In genomic region chr1:27321813-27322568, GRCh38 we compare ENCODE assay signal across 1 cellular context.
TF ChIP-seq lines count a peak whose summit lies in the region.

Gene TMEM222 (plus strand): TSS chr1:27322163. CDS start chr1:27322198, 35 bp downstream.

TF ChIP-seq in WTC11, 78 proteins besides CTCF, POLR2A, EP300 and RAD21 (continued from another document):
- TF ChIP-seq SMAD3 (CRISPR knock-in tag; IDR thresholded peaks at IDR 0.05; ENCODE audit: borderline replicate concordance) (peak; percentile 73), ZNF138 (CRISPR knock-in tag; conservative IDR thresholded peaks at IDR 0.05) (no peak), NFATC4 (CRISPR knock-in tag; IDR thresholded peaks at IDR 0.05) (no peak), CREM (CRISPR knock-in tag; IDR thresholded peaks at IDR 0.05) (peak; percentile 97), PRRX2 (CRISPR knock-in tag; IDR thresholded peaks at IDR 0.05) (no peak), EMX1 (CRISPR knock-in tag; IDR thresholded peaks at IDR 0.05) (0 out of 2 replicates have a peak, but pooled peaks have one; percentile 34), SP1 (CRISPR knock-in tag; conservative IDR thresholded peaks at IDR 0.05) (peak; percentile 97), HMGA2 (CRISPR knock-in tag; IDR thresholded peaks at IDR 0.05) (no peak), TEAD4 (CRISPR knock-in tag; IDR thresholded peaks at IDR 0.05) (no peak), FOXP4 (CRISPR knock-in tag; IDR thresholded peaks at IDR 0.05) (no peak), FOXP1 (CRISPR knock-in tag; IDR thresholded peaks at IDR 0.05; ENCODE audit: borderline replicate concordance) (peak; percentile 91), E2F5 (CRISPR knock-in tag; IDR thresholded peaks at IDR 0.05) (peak; percentile 96; the same call in 1 of the 2 replicates), ZNF532 (CRISPR knock-in tag; IDR thresholded peaks at IDR 0.05; ENCODE audit: borderline replicate concordance) (no peak), MXD4 (CRISPR knock-in tag; IDR thresholded peaks at IDR 0.05; ENCODE audit: borderline replicate concordance) (no peak), ZNF512 (CRISPR knock-in tag; IDR thresholded peaks at IDR 0.05; ENCODE audit: borderline replicate concordance) (no peak), ZNF219 (CRISPR knock-in tag; IDR thresholded peaks at IDR 0.05; ENCODE audit: borderline replicate concordance) (no peak), NR3C1 (CRISPR knock-in tag; conservative IDR thresholded peaks at IDR 0.05; ENCODE audit: low read depth) (no peak), NR2C2 (CRISPR knock-in tag; IDR thresholded peaks at IDR 0.05) (no peak), USF2 (CRISPR knock-in tag; IDR thresholded peaks at IDR 0.05) (peak; percentile 73), ARID4B (CRISPR knock-in tag; IDR thresholded peaks at IDR 0.05; ENCODE audit: borderline replicate concordance) (peak; percentile 92), ESRRA (CRISPR knock-in tag; IDR thresholded peaks at IDR 0.05; ENCODE audit: borderline replicate concordance) (no peak), RELA (CRISPR knock-in tag; IDR thresholded peaks at IDR 0.05; ENCODE audit: borderline replicate concordance) (peak; percentile 17; the same call in 1 of the 2 replicates), HMGXB4 (CRISPR knock-in tag; IDR thresholded peaks at IDR 0.05) (no peak; the same call in 1 of the 2 replicates), TCF7 (CRISPR knock-in tag; IDR thresholded peaks at IDR 0.05; ENCODE audit: low read depth) (no peak), ZBTB43 (CRISPR knock-in tag; IDR thresholded peaks at IDR 0.05) (peak; percentile 63), SOX15 (CRISPR knock-in tag; IDR thresholded peaks at IDR 0.05) (no peak), ZNF416 (CRISPR knock-in tag; IDR thresholded peaks at IDR 0.05) (peak; percentile 59; the same call in 1 of the 2 replicates), TP53 (CRISPR knock-in tag; IDR thresholded peaks at IDR 0.05) (no peak), ATF2 (CRISPR knock-in tag; IDR thresholded peaks at IDR 0.05; ENCODE audit: borderline replicate concordance, low read depth) (no peak)
